8 cellular contexts compared by ENCODE assay signal in the genomic region with DNA sequence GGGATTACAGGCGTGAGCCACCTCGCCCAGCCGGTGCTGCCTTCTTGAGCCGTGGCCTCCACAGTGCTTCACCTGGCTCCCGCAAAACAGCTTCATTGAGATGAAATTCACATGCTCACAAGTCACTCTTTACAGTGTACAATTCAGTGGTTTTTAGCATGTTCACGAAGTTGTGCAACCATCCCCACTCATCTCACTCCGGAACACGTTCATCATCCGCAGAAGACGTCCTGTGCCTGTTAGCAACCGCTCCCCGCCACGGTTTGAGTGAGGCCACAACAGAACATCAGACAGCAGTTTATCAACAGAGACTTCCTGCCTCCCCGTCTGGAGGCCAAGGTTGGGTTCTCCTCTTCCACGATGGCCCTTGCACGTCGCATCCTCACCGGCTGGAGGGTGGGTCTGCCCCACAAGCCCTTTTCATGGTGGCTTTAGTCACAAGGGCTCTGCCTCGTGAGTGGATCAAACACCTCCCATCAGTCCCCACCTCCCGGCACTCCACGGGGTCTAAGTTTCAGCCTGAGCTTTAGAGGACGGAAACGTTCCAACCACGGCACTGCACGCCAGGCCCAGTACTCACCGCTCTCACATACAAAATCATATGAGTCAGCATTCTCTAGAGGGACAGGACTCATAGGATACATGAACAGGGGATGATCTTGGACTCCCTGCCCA. TPM values are rescaled to one million over a fixed set of nuclear protein-coding genes. Genes with fewer than 3 reads are reported as not detected.
DNase-seq lines count a peak whose midpoint lies in the region; ATAC-seq, FAIRE-seq and TF ChIP-seq lines count a peak whose summit lies in the region.

No MANE protein-coding gene starts in this region.

- no peak for TF ChIP-seq POLR2A in H1 (IDR thresholded peaks at IDR 0.05; ENCODE audit: control extremely low read depth in 1 of 2, low read depth in 2 of 2, low read length in 2 of 2)
- peak in 1 of 4 donors; percentile 44 for TF ChIP-seq POLR2A in upper lobe of left lung (IDR thresholded peaks at IDR 0.05)

- peak overlapping the region; percentile 96 for H3K27ac Mint-ChIP-seq in activated CD4-positive, alpha-beta T cell treated with anti-CD3 and anti-CD28 coated beads, Interleukin-2, amount 10 ng/mL, durations not matched to agents 7 days and 5 days

- H3K4me1 ChIP-seq in H1 (replicated peaks in 1 of 4; ENCODE audit: control insufficient read depth in 3 of 4, insufficient read depth in 4 of 4, low read length in 3 of 4) (no peaks in the 10 kb centered on the region), upper lobe of left lung (peaks cover 51 to 68% (median 68%) of the 10 kb centered on the region in 4 donors)

- H3K27ac ChIP-seq in H1 (ENCODE audit: low read depth, low read length) (no peak overlapping the region), upper lobe of left lung (peak overlapping the region; percentile 84 to 93 (median 88))

- H4K8ac ChIP-seq in H1 (ENCODE audit: extremely low read depth, insufficient read depth, low read length): no peak overlapping the region; the same call in 1 of the 2 replicates

- H2BK12ac ChIP-seq in H1 (ENCODE audit: low read depth, low read length): 0 out of 2 replicates have a peak overlapping the region, but pooled peaks have one; percentile 39

- no peaks in the 10 kb centered on the region for H3K79me2 ChIP-seq in H1 (ENCODE audit: control insufficient read depth in 1 of 2, insufficient read depth in 2 of 2, low read length in 2 of 2)

- H3K4ac ChIP-seq in H1 (replicated peaks; ENCODE audit: insufficient read length, low read depth, low read length): no peak overlapping the region

- 93% methylated on average over 26 of the region's 26 CpGs; no CpG with 5 or more reads in 1 of the 2 experiments for WGBS in H1 (ENCODE audit: extremely low coverage in 1 of 2, insufficient coverage in 1 of 2, insufficient read length in 1 of 2, insufficient replicate concordance in 2 of 2, low coverage in 1 of 2, low lambda C conversion rate in 2 of 2, missing lambda C conversion rate in 1 of 2), 2 experiments
- WGBS in upper lobe of left lung, 2 donors: 36 to 43% methylated on average over 15 to 26 of the region's 26 CpGs

- TF ChIP-seq EP300 in H1 (IDR thresholded peaks at IDR 0.05; ENCODE audit: borderline replicate concordance in 1 of 2, low read depth in 2 of 2, low read length in 2 of 2) (no peak), upper lobe of left lung (IDR thresholded peaks at IDR 0.05) (peak in 3 of 4 donors; percentile 70 to 99 (median 99))

- peaks cover 59% of the 10 kb centered on the region for H3K4me1 Mint-ChIP-seq in activated CD4-positive, alpha-beta T cell treated with anti-CD3 and anti-CD28 coated beads, Interleukin-2, amount 10 ng/mL, durations not matched to agents 7 days and 5 days

- H4K91ac ChIP-seq in H1 (replicated peaks; ENCODE audit: insufficient read length, low read length): no peak overlapping the region

- H3K23me2 ChIP-seq in H1 (ENCODE audit: low read depth, low read length): no peaks in the 10 kb centered on the region

- H3K27me3 ChIP-seq in H1 (replicated peaks in 1 of 4; ENCODE audit: control insufficient read depth in 3 of 4, extremely low read depth in 1 of 4, insufficient read depth in 3 of 4, low read length in 3 of 4) (no peaks in the 10 kb centered on the region), upper lobe of left lung (no peaks in the 10 kb centered on the region)

- no peak overlapping the region for H2AFZ ChIP-seq in H1 (ENCODE audit: low read length)

- H2BK20ac ChIP-seq in H1 (ENCODE audit: low read length): no peak overlapping the region

- no peak for TF ChIP-seq CTCF in H1 (IDR thresholded peaks at IDR 0.05; ENCODE audit: control extremely low read depth in 1 of 3, insufficient read depth in 1 of 3, low read depth in 1 of 3, low read length in 3 of 3)
- no peak for TF ChIP-seq CTCF in upper lobe of left lung (IDR thresholded peaks at IDR 0.05)

- H3K4me3 Mint-ChIP-seq in activated CD4-positive, alpha-beta T cell treated with anti-CD3 and anti-CD28 coated beads, Interleukin-2, amount 10 ng/mL, durations not matched to agents 7 days and 5 days: peak overlapping the region; percentile 85

- H2AK5ac ChIP-seq in H1 (ENCODE audit: low read depth, low read length): no peak overlapping the region

- DNase-seq in EL (peak; percentile 67), H1 (ENCODE audit: low read depth in 1 of 2, low spot score in 2 of 2) (no peak), posterior vena cava (ENCODE audit: low spot score) (peak; percentile 84), upper lobe of left lung (peak in 1 of 2 donors; percentile 85), superior temporal gyrus (ENCODE audit: extremely low spot score) (no peak), COLO829 (ENCODE audit: low spot score) (no peak)
- peak; percentile 92 for DNase-seq in activated CD4-positive, alpha-beta T cell treated with anti-CD3 and anti-CD28 coated beads, Interleukin-2, amount 10 ng/mL, durations not matched to agents 7 days and 5 days

- no peak for TF ChIP-seq RAD21 in H1 (IDR thresholded peaks at IDR 0.05 in 1 of 2, conservative IDR thresholded peaks at IDR 0.05 in 1 of 2; ENCODE audit: low read depth in 2 of 2, low read length in 2 of 2)

- peak; percentile 29 for ATAC-seq in HG03108 (IDR thresholded peaks at IDR 0.05; ENCODE audit: unreplicated experiment)
- ATAC-seq in upper lobe of left lung (ENCODE audit: low FRiP score in 2 of 2): peak; percentile 72 to 80

- H3K9me3 Mint-ChIP-seq in activated CD4-positive, alpha-beta T cell treated with anti-CD3 and anti-CD28 coated beads, Interleukin-2, amount 10 ng/mL, durations not matched to agents 7 days and 5 days: no peaks in the 10 kb centered on the region

- no peak overlapping the region for H4K5ac ChIP-seq in H1 (ENCODE audit: insufficient read length, low read depth, low read length)

- POLR2A ChIA-PET in activated CD4-positive, alpha-beta T cell treated with anti-CD3 and anti-CD28 coated beads, Interleukin-2, amount 10 ng/mL, durations not matched to agents 7 days and 5 days (lab: Charles Lee): interaction anchor here (0.7 to 1.5 kb wide), 3 partner anchors 16 to 34 kb away, joined by 3 to 7 read pairs (median 4); no protein-coding TSS in a partner anchor
- POLR2A ChIA-PET in H1 (lab: Charles Lee; ENCODE audit: partially characterized antibody): no interaction called here

- H3K4me3 ChIP-seq in H1 (ENCODE audit: extremely low read depth in 1 of 4, insufficient read depth in 2 of 4, low read depth in 3 of 4, low read length in 4 of 4) (no peak overlapping the region), upper lobe of left lung (peak overlapping the region in 3 of 4 donors; percentile 27 to 43 (median 37))

- H3K9ac ChIP-seq in H1 (replicated peaks in 1 of 4; ENCODE audit: extremely low read depth in 1 of 4, low read depth in 3 of 4, low read length in 3 of 4): no peak overlapping the region

- CTCF ChIA-PET in activated CD4-positive, alpha-beta T cell treated with anti-CD3 and anti-CD28 coated beads, Interleukin-2, amount 10 ng/mL, durations not matched to agents 7 days and 5 days (lab: Charles Lee): interaction anchor here (0.7 to 1.4 kb wide), 6 partner anchors 10 to 81 kb away, joined by 3 to 5 read pairs (median 3); a partner anchor contains a TSS
- CTCF ChIA-PET in H1 (lab: Charles Lee; ENCODE audit: partially characterized antibody): interaction anchor here (0.7 to 1.9 kb wide), 3 partner anchors 72 to 110 kb away, joined by 3 to 4 read pairs (median 3); no protein-coding TSS in a partner anchor

- H4K20me1 ChIP-seq in H1 (replicated peaks in 1 of 2; ENCODE audit: control insufficient read depth in 1 of 2, insufficient read depth in 2 of 2, low read length in 2 of 2): no peaks in the 10 kb centered on the region

- H3K14ac ChIP-seq in H1 (ENCODE audit: insufficient read length): no peak overlapping the region

- H3K36me3 Mint-ChIP-seq in activated CD4-positive, alpha-beta T cell treated with anti-CD3 and anti-CD28 coated beads, Interleukin-2, amount 10 ng/mL, durations not matched to agents 7 days and 5 days (ENCODE audit: low read depth): peaks cover 27% of the 10 kb centered on the region

- H2BK120ac ChIP-seq in H1 (replicated peaks; ENCODE audit: low read depth, low read length): no peak overlapping the region

- H3K36me3 ChIP-seq in H1 (ENCODE audit: control insufficient read depth in 2 of 4, insufficient read depth in 4 of 4, low read length in 3 of 4): no peaks in the 10 kb centered on the region
- peaks cover 0 to 2% (median 0%) of the 10 kb centered on the region in 4 donors for H3K36me3 ChIP-seq in upper lobe of left lung

- H3K23ac ChIP-seq in H1 (ENCODE audit: insufficient read length): no peak overlapping the region

- H3K79me1 ChIP-seq in H1 (ENCODE audit: low read depth, low read length): no peaks in the 10 kb centered on the region

- no peak overlapping the region for H2BK15ac ChIP-seq in H1 (ENCODE audit: low read length)

- no peak overlapping the region for H3K18ac ChIP-seq in H1 (ENCODE audit: extremely low read depth, low read length)

- H3K56ac ChIP-seq in H1 (replicated peaks; ENCODE audit: insufficient read length, low read depth, low read length): no peak overlapping the region

- H3K9me3 ChIP-seq in H1 (ENCODE audit: insufficient read depth in 2 of 2, low read depth in 1 of 2, low read length in 1 of 2): no peaks in the 10 kb centered on the region
- no peaks in the 10 kb centered on the region for H3K9me3 ChIP-seq in upper lobe of left lung

- intact Hi-C loops in posterior vena cava (cut with DNase I): no loop called here

- FAIRE-seq in H1 (lab: Jason Lieb, UNC): no peak

- no peaks in the 10 kb centered on the region for H3K27me3 Mint-ChIP-seq in activated CD4-positive, alpha-beta T cell treated with anti-CD3 and anti-CD28 coated beads, Interleukin-2, amount 10 ng/mL, durations not matched to agents 7 days and 5 days

- no peak overlapping the region for H3K4me2 ChIP-seq in H1 (ENCODE audit: insufficient read depth in 1 of 2, low read depth in 2 of 2, low read length in 2 of 2)

- H2BK5ac ChIP-seq in H1 (ENCODE audit: low read depth, low read length): no peak overlapping the region

RNA-seq across cellular contexts. Expression of a gene that starts 29.6 kb away (rescaled TPM):
- total RNA-seq in activated CD4-positive, alpha-beta T cell treated with anti-CD3 and anti-CD28 coated beads, Interleukin-2, amount 10 ng/mL, durations not matched to agents 7 days and 5 days: 10 to 100 TPM; 21.5 to 28.3 TPM
- 2.8 and 3.2 TPM in 2 replicates for total RNA-seq in H1 (2021; fragmentation: NEBNext Ultra II Directional; extraction: Animal tissue kit (Norgen Biotek cat#: 25700))
- 2.8 and 5.2 TPM in 2 replicates for polyA plus RNA-seq in H1 (2011; rRNA removed)
- polyA plus RNA-seq in H1 (2011; cell fraction: cytosol; rRNA removed): 3.7 TPM
- 16.5 TPM for polyA plus RNA-seq in H1 (2011; cell fraction: nucleus; rRNA removed)
- 1.8 to 3.9 TPM (median 3.1 TPM) in 4 replicates for polyA plus RNA-seq in H1 (2012, experiment 1 of 2)
- polyA plus RNA-seq in H1 (2012, experiment 2 of 2): 2.1 TPM
- polyA plus RNA-seq in H1 (2013, experiment 1 of 2): 4.0 TPM
- polyA plus RNA-seq in H1 (2013, experiment 2 of 2): 3.3 TPM
- polyA minus RNA-seq in H1 (2011; rRNA and poly(A)+ RNA removed): 0.15 and 0.79 TPM in 2 replicates
- polyA minus RNA-seq in H1 (2011; cell fraction: cytosol; rRNA and poly(A)+ RNA removed): 4.3 TPM
- 5.1 TPM for polyA minus RNA-seq in H1 (2011; cell fraction: nucleus; rRNA and poly(A)+ RNA removed)
- total RNA-seq in posterior vena cava (10 to 100 TPM; 18.1 to 63.3 TPM), upper lobe of left lung (10 to 100 TPM; 23.2 to 81.3 (median 50.8) TPM)

RNA-seq across cellular contexts. Expression of a gene that starts 46.9 kb away (rescaled TPM):
- total RNA-seq in activated CD4-positive, alpha-beta T cell treated with anti-CD3 and anti-CD28 coated beads, Interleukin-2, amount 10 ng/mL, durations not matched to agents 7 days and 5 days: 100 to 1,000 TPM; 223 to 242 TPM
- 128 and 132 TPM in 2 replicates for total RNA-seq in H1 (2021; fragmentation: NEBNext Ultra II Directional; extraction: Animal tissue kit (Norgen Biotek cat#: 25700))
- polyA plus RNA-seq in H1 (2011; rRNA removed): 185 and 308 TPM in 2 replicates
- 211 TPM for polyA plus RNA-seq in H1 (2011; cell fraction: cytosol; rRNA removed)
- 631 TPM for polyA plus RNA-seq in H1 (2011; cell fraction: nucleus; rRNA removed)
- 85.5 to 186 TPM (median 163 TPM) in 4 replicates for polyA plus RNA-seq in H1 (2012, experiment 1 of 2)
- polyA plus RNA-seq in H1 (2012, experiment 2 of 2): 85.3 TPM
- 72.7 TPM for polyA plus RNA-seq in H1 (2013, experiment 1 of 2)
- polyA plus RNA-seq in H1 (2013, experiment 2 of 2): 71.3 TPM
- 83.5 and 84.0 TPM in 2 replicates for polyA minus RNA-seq in H1 (2011; rRNA and poly(A)+ RNA removed)
- polyA minus RNA-seq in H1 (2011; cell fraction: cytosol; rRNA and poly(A)+ RNA removed): 128 TPM
- polyA minus RNA-seq in H1 (2011; cell fraction: nucleus; rRNA and poly(A)+ RNA removed): 95.0 TPM
- total RNA-seq in posterior vena cava: 100 to 1,000 TPM; 109 to 113 TPM
- 100 to 1,000 TPM; 142 to 483 (median 213) TPM for total RNA-seq in upper lobe of left lung

Comparison
In these comparisons a context has a peak if more than half of its experiments do, and no peak if none do; other contexts are left out.
1. DNase-seq: peak in EL (single experiment), activated CD4-positive, alpha-beta T cell treated with anti-CD3 and anti-CD28 coated beads, Interleukin-2, amount 10 ng/mL, durations not matched to agents 7 days and 5 days (single experiment) and posterior vena cava (single experiment); none in H1 (0 of 2), superior temporal gyrus (single experiment) and COLO829 (single experiment).
2. H3K4me3 ChIP-seq: peak in upper lobe of left lung (3 of 4); none in H1 (0 of 4).